Comparison of ENCODE assay signal across 17 cellular contexts in genomic region chr7:151486074-151486473, GRCh38. TPM values are rescaled to one million over a fixed set of nuclear protein-coding genes. Genes with fewer than 3 reads are reported as not detected.
DNase-seq lines count a peak whose midpoint lies in the region; ATAC-seq and TF ChIP-seq lines count a peak whose summit lies in the region.
"Had no signal": no experiment of that assay in that cellular context is flagged by ENCODE, and none has a peak within 500 bp of the region (broad histone marks: within the 10 kb centered on the region; RNA-seq: fewer than 3 reads in every experiment).

No MANE protein-coding gene starts in this region.

- no peak for TF ChIP-seq CTCF in SK-N-SH (IDR thresholded peaks at IDR 0.05)
- TF ChIP-seq CTCF in GM23338 (conservative IDR thresholded peaks at IDR 0.05; ENCODE audit: low read depth in 2 of 2): no peak
- no peak for TF ChIP-seq CTCF in suprapubic skin (IDR thresholded peaks at IDR 0.05)

- H3K36me3 Mint-ChIP-seq in GM23338 (ENCODE audit: low read depth) (peaks cover 86% of the 10 kb centered on the region), memory B cell (peaks cover 47% of the 10 kb centered on the region)
- H3K36me3 Mint-ChIP-seq in activated T-helper 2 cell treated with anti-CD3 and anti-CD28 coated beads, Interferon-gamma antibody, Interleukin-2, Interleukin-4, amounts not matched to agents 10 μg/mL and 5 μg/mL and 100 μg/mL, durations not matched to agents 14 hours and 24 hours and 36 hours (ENCODE audit: low read depth): peaks cover 79% of the 10 kb centered on the region

- no peak overlapping the region for H2AFZ ChIP-seq in SK-N-SH (ENCODE audit: low read depth)
- H2AFZ ChIP-seq in GM23338: no peak overlapping the region

- intact Hi-C loops in activated T-helper 2 cell treated with anti-CD3 and anti-CD28 coated beads, Interferon-gamma antibody, Interleukin-2, Interleukin-4, amounts not matched to agents 10 μg/mL and 5 μg/mL and 100 μg/mL, durations not matched to agents 14 hours and 24 hours and 36 hours (cut with micrococcal nuclease): no loop called here

- peaks cover 3 to 11% of the 10 kb centered on the region in 2 experiments; a peak in 3 of 4 replicates for H3K4me1 ChIP-seq in SK-N-SH (ENCODE audit: control insufficient read depth in 1 of 2, insufficient read depth in 2 of 2, low read depth in 1 of 2, low read length in 1 of 2)
- peaks cover 14% of the 10 kb centered on the region for H3K4me1 ChIP-seq in GM23338 (ENCODE audit: insufficient read depth)
- H3K4me1 ChIP-seq in suprapubic skin: peaks cover 16% of the 10 kb centered on the region

- H3K9me3 Mint-ChIP-seq in GM23338 (no peaks in the 10 kb centered on the region), memory B cell (no peaks in the 10 kb centered on the region)
- no peaks in the 10 kb centered on the region for H3K9me3 Mint-ChIP-seq in activated T-helper 2 cell treated with anti-CD3 and anti-CD28 coated beads, Interferon-gamma antibody, Interleukin-2, Interleukin-4, amounts not matched to agents 10 μg/mL and 5 μg/mL and 100 μg/mL, durations not matched to agents 14 hours and 24 hours and 36 hours

- peak overlapping the region; percentile 11; the same call in 1 of the 2 replicates for H3K27ac Mint-ChIP-seq in GM23338
- peak overlapping the region; percentile 24 for H3K27ac Mint-ChIP-seq in activated T-helper 2 cell treated with anti-CD3 and anti-CD28 coated beads, Interferon-gamma antibody, Interleukin-2, Interleukin-4, amounts not matched to agents 10 μg/mL and 5 μg/mL and 100 μg/mL, durations not matched to agents 14 hours and 24 hours and 36 hours
- H3K27ac Mint-ChIP-seq in memory B cell: peak overlapping the region; percentile 28

- H3K9me3 ChIP-seq in SK-N-SH (no peaks in the 10 kb centered on the region), suprapubic skin (no peaks in the 10 kb centered on the region)

- H3K36me3 ChIP-seq in SK-N-SH (replicated peaks in 1 of 2; ENCODE audit: control insufficient read depth in 1 of 2, insufficient read depth in 2 of 2, low read length in 1 of 2) (peaks cover 71 to 95% of the 10 kb centered on the region in 2 experiments), GM23338 (ENCODE audit: insufficient read depth) (peaks cover 9% of the 10 kb centered on the region), suprapubic skin (peaks cover 44% of the 10 kb centered on the region)

- H3K27me3 Mint-ChIP-seq in GM23338 (ENCODE audit: insufficient read depth, low read depth, poor library complexity): no peaks in the 10 kb centered on the region
- no peaks in the 10 kb centered on the region for H3K27me3 Mint-ChIP-seq in activated T-helper 2 cell treated with anti-CD3 and anti-CD28 coated beads, Interferon-gamma antibody, Interleukin-2, Interleukin-4, amounts not matched to agents 10 μg/mL and 5 μg/mL and 100 μg/mL, durations not matched to agents 14 hours and 24 hours and 36 hours (ENCODE audit: low read depth)
- H3K27me3 Mint-ChIP-seq in memory B cell: no peaks in the 10 kb centered on the region

- no peak for ATAC-seq in SK-N-SH treated with all-trans-retinoic acid at 6 μM for 48 hours
- ATAC-seq in GM23338: no peak
- no peak for ATAC-seq in memory B cell (ENCODE audit: low read depth)
- no peak for ATAC-seq in GM21825 (IDR thresholded peaks at IDR 0.05; ENCODE audit: unreplicated experiment)

- H3F3A ChIP-seq in SK-N-SH (replicated peaks; ENCODE audit: insufficient read depth) (peaks cover 45% of the 10 kb centered on the region), GM23338 (replicated peaks; ENCODE audit: low read depth) (0 out of 2 replicates have a peak, but pooled peaks cover 5% of the 10 kb centered on the region)

- H3K79me2 ChIP-seq in SK-N-SH (ENCODE audit: insufficient read depth): peaks cover 95% of the 10 kb centered on the region
- H3K79me2 ChIP-seq in GM23338 (replicated peaks; ENCODE audit: insufficient read depth): peaks cover 95% of the 10 kb centered on the region

- TF ChIP-seq EP300 in SK-N-SH (IDR thresholded peaks at IDR 0.05; ENCODE audit: borderline replicate concordance in 1 of 2, low read depth in 1 of 2, low read length in 1 of 2) (no peak), suprapubic skin (IDR thresholded peaks at IDR 0.05) (no peak)

- H3K4me1 Mint-ChIP-seq in GM23338: peaks cover 40% of the 10 kb centered on the region
- peaks cover 40% of the 10 kb centered on the region for H3K4me1 Mint-ChIP-seq in activated T-helper 2 cell treated with anti-CD3 and anti-CD28 coated beads, Interferon-gamma antibody, Interleukin-2, Interleukin-4, amounts not matched to agents 10 μg/mL and 5 μg/mL and 100 μg/mL, durations not matched to agents 14 hours and 24 hours and 36 hours (ENCODE audit: low read depth)
- H3K4me1 Mint-ChIP-seq in memory B cell: peaks cover 16% of the 10 kb centered on the region

- DNase-seq in SK-N-SH (no peak), GM23338 (ENCODE audit: low spot score) (no peak), memory B cell (ENCODE audit: low spot score in 2 of 2) (no peak), suprapubic skin (ENCODE audit: low spot score in 2 of 2) (no peak)
- no peak for DNase-seq in activated T-helper 2 cell treated with anti-CD3 and anti-CD28 coated beads, Interferon-gamma antibody, Interleukin-2, Interleukin-4, amounts not matched to agents 10 μg/mL and 5 μg/mL and 100 μg/mL, durations not matched to agents 14 hours and 24 hours and 36 hours (ENCODE audit: low spot score)
- no peak for DNase-seq in stimulated activated CD4-positive, alpha-beta T cell treated with anti-CD3 and anti-CD28 coated beads, Interleukin-4, amount 100 ng/mL, for 24 hours
- DNase-seq: NCI-H1048, NCI-H146, NCI-H2081, NCI-H510A, NCI-H82 had no signal

- TF ChIP-seq RAD21 in SK-N-SH (IDR thresholded peaks at IDR 0.05; ENCODE audit: low read length): no peak

- H3K4me2 ChIP-seq in SK-N-SH: peak overlapping the region; percentile 12; the same call in 1 of the 2 replicates
- H3K4me2 ChIP-seq in GM23338: no peak overlapping the region
- H3K4me2 ChIP-seq: KMS-11 had no signal

- H3K27ac ChIP-seq in SK-N-SH (ENCODE audit: low read depth in 2 of 2, low read length in 1 of 2) (peak overlapping the region in 1 of 2 experiments; percentile 62; a peak in 2 of 4 replicates), GM23338 (ENCODE audit: low read depth) (no peak overlapping the region; the same call in 1 of the 2 replicates), suprapubic skin (no peak overlapping the region)
- H3K27ac ChIP-seq: 22Rv1, KMS-11 had no signal

- H3K4me3 ChIP-seq in SK-N-SH (ENCODE audit: low read depth in 2 of 2, low read length in 1 of 2): no peak overlapping the region
- H3K4me3 ChIP-seq in GM23338: no peak overlapping the region
- H3K4me3 ChIP-seq in suprapubic skin: no peak overlapping the region

- CTCF ChIA-PET in SK-N-SH (lab: Yijun Ruan, JAX): interaction anchor here (0.6 to 1.1 kb wide), 5 partner anchors 10 to 273 kb away, joined by 3 to 4 read pairs (median 3); no protein-coding TSS in a partner anchor

- POLR2A ChIA-PET in SK-N-SH (lab: Yijun Ruan, JAX): no interaction called here

- H3K9me2 ChIP-seq in SK-N-SH (no peaks in the 10 kb centered on the region), GM23338 (ENCODE audit: insufficient read depth) (no peaks in the 10 kb centered on the region)

- H3K4me3 Mint-ChIP-seq in GM23338 (no peak overlapping the region), memory B cell (no peak overlapping the region)
- H3K4me3 Mint-ChIP-seq in activated T-helper 2 cell treated with anti-CD3 and anti-CD28 coated beads, Interferon-gamma antibody, Interleukin-2, Interleukin-4, amounts not matched to agents 10 μg/mL and 5 μg/mL and 100 μg/mL, durations not matched to agents 14 hours and 24 hours and 36 hours (ENCODE audit: low read depth): no peak overlapping the region

- H3K27me3 ChIP-seq in SK-N-SH (ENCODE audit: insufficient read depth): no peaks in the 10 kb centered on the region
- no peaks in the 10 kb centered on the region for H3K27me3 ChIP-seq in GM23338 (ENCODE audit: insufficient read depth)
- H3K27me3 ChIP-seq in suprapubic skin: no peaks in the 10 kb centered on the region

- peaks cover 33% of the 10 kb centered on the region for H4K20me1 ChIP-seq in SK-N-SH (ENCODE audit: insufficient read depth)
- peaks cover 24% of the 10 kb centered on the region for H4K20me1 ChIP-seq in GM23338 (replicated peaks; ENCODE audit: insufficient read depth)

- 97% methylated on average over 3 of the region's 3 CpGs for WGBS in SK-N-SH (ENCODE audit: low lambda C conversion rate)
- 98% methylated on average over 3 of the region's 3 CpGs for WGBS in suprapubic skin

- TF ChIP-seq POLR2A in suprapubic skin (IDR thresholded peaks at IDR 0.05): no peak

- H3K9ac ChIP-seq in SK-N-SH: no peak overlapping the region
- H3K9ac ChIP-seq: KMS-11 had no signal

TF ChIP-seq in SK-N-SH, 30 proteins besides CTCF, POLR2A, EP300 and RAD21 (continues in another document):
- TF ChIP-seq POLR2AphosphoS5 (IDR thresholded peaks at IDR 0.05; ENCODE audit: low read depth, low read length): no peak
- TF ChIP-seq ELF1 (IDR thresholded peaks at IDR 0.05): no peak

TF ChIP-seq in GM23338, 12 proteins besides CTCF, POLR2A, EP300 and RAD21 (continues in another document):
- no peak for TF ChIP-seq STAT1 (IDR thresholded peaks at IDR 0.05; ENCODE audit: unreplicated experiment)
- TF ChIP-seq POLR2AphosphoS5 (IDR thresholded peaks at IDR 0.05; ENCODE audit: low read depth): no peak
- no peak for TF ChIP-seq NANOG (IDR thresholded peaks at IDR 0.05; ENCODE audit: borderline replicate concordance)
- no peak for TF ChIP-seq EZH2phosphoT487 (IDR thresholded peaks at IDR 0.05; ENCODE audit: unreplicated experiment)
- no peak for TF ChIP-seq JUNB (IDR thresholded peaks at IDR 0.05; ENCODE audit: unreplicated experiment)
- no peak for TF ChIP-seq EZH2 (IDR thresholded peaks at IDR 0.05; ENCODE audit: low read depth, unreplicated experiment)

RNA-seq across cellular contexts. Expression of gene RHEB, which starts 33.6 kb away (rescaled TPM):
- polyA plus RNA-seq in SK-N-SH (2012; rRNA removed) (87.3 and 90.5 TPM in 2 replicates), GM23338 (2016; fragmentation: Nextera tagmentation; extraction: Ambion mirVana) (209 and 239 TPM in 2 replicates)
- polyA plus RNA-seq in SK-N-SH (2012; cell fraction: cytosol; rRNA removed): 116 and 169 TPM in 2 replicates
- polyA plus RNA-seq in SK-N-SH (2012; cell fraction: nucleus; rRNA removed): 42.8 and 46.3 TPM in 2 replicates
- total RNA-seq in GM23338 (2014; rRNA removed; shearing (Covaris generic)): 94.0 and 101 TPM in 2 replicates
- total RNA-seq in activated T-helper 2 cell treated with anti-CD3 and anti-CD28 coated beads, Interferon-gamma antibody, Interleukin-2, Interleukin-4, amounts not matched to agents 10 μg/mL and 5 μg/mL and 100 μg/mL, durations not matched to agents 14 hours and 24 hours and 36 hours: 52.8 and 60.5 TPM in 2 replicates
- 10 to 100 TPM; 46.5 to 62.2 (median 53.9) TPM for total RNA-seq in suprapubic skin

RNA-seq across cellular contexts. Expression of gene CRYGN, which starts 46.1 kb away (rescaled TPM):
- polyA plus RNA-seq in SK-N-SH (2012; rRNA removed) (not detected in 2 replicates), GM23338 (2016; fragmentation: Nextera tagmentation; extraction: Ambion mirVana) (1.4 and 1.5 TPM in 2 replicates)
- 0.03 TPM in 1 of 2 replicates, not detected in the other for polyA plus RNA-seq in SK-N-SH (2012; cell fraction: cytosol; rRNA removed)
- 0.06 TPM in 1 of 2 replicates, not detected in the other for polyA plus RNA-seq in SK-N-SH (2012; cell fraction: nucleus; rRNA removed)
- 0.59 and 1.1 TPM in 2 replicates for total RNA-seq in GM23338 (2014; rRNA removed; shearing (Covaris generic))
- total RNA-seq in activated T-helper 2 cell treated with anti-CD3 and anti-CD28 coated beads, Interferon-gamma antibody, Interleukin-2, Interleukin-4, amounts not matched to agents 10 μg/mL and 5 μg/mL and 100 μg/mL, durations not matched to agents 14 hours and 24 hours and 36 hours: not detected in 2 replicates
- not detected for total RNA-seq in suprapubic skin
- total RNA-seq: M059J, SK-MEL-5 had no signal
